Comparison of ENCODE assay signal across 9 cellular contexts in the genomic region with DNA sequence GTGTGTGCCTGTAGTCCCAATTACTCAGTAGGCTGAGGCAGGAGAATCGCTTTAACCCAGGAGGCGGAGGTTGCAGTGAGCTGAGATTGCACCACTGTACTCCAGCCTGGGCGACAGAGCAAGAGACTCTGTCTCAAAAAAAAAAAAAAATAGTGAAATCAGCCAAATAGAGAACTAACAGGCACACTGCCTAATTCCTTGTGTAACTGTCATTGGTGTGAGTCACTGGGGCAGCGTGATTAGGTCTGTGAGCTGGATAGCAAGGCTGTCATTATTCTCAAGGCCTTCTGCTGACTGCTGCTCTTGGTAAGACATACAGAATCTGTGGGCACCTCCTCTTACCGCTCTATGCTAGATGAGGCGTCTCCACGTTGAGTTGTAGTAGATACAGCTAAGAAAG.
DNase-seq lines count a peak whose midpoint lies in the region; ATAC-seq, FAIRE-seq and TF ChIP-seq lines count a peak whose summit lies in the region.
"Had no signal": no experiment of that assay in that cellular context is flagged by ENCODE, and none has a peak within 500 bp of the region (broad histone marks: within the 10 kb centered on the region; RNA-seq: fewer than 3 reads in every experiment).

No MANE protein-coding gene starts in this region.

- peaks cover 0 to 2% (median 0%) of the 10 kb centered on the region in 3 donors for H3K27me3 Mint-ChIP-seq in immature natural killer cell (ENCODE audit: low read depth in 3 of 3)

- H3K36me3 ChIP-seq in testis (ENCODE audit: low read depth, missing control alignments): no peaks in the 10 kb centered on the region
- H3K36me3 ChIP-seq in kidney (ENCODE audit: control insufficient read depth in 1 of 2, insufficient read depth in 2 of 2, low read length in 2 of 2): peaks cover 14 to 16% of the 10 kb centered on the region in 2 donors

- no peak for TF ChIP-seq CTCF in testis (IDR thresholded peaks at IDR 0.05)
- no peak for TF ChIP-seq CTCF in kidney (IDR thresholded peaks at IDR 0.05; ENCODE audit: borderline replicate concordance, extremely low read depth, insufficient read depth)

- DNase-seq in HS-5 (ENCODE audit: low read depth) (peak; percentile 69), amniotic stem cell (lab: John Stamatoyannopoulos, UW) (peak; percentile 86), iris pigment epithelial cell (ENCODE audit: low read depth) (peak; percentile 91), testis (peak; percentile 72), immature natural killer cell (no peak), kidney (no peak)

- no peak for FAIRE-seq in kidney (lab: Jason Lieb, UNC)

- no peak for ATAC-seq in HG03139 (IDR thresholded peaks at IDR 0.05; ENCODE audit: unreplicated experiment)
- no peak for ATAC-seq in GM21423 (IDR thresholded peaks at IDR 0.05; ENCODE audit: unreplicated experiment)

- no peaks in the 10 kb centered on the region for H3K27me3 ChIP-seq in testis

- TF ChIP-seq POLR2A in testis (IDR thresholded peaks at IDR 0.05): no peak

- WGBS in testis, 2 donors: 69 to 70% methylated on average over 7 of the region's 7 CpGs

- no peaks in the 10 kb centered on the region for H3K36me3 Mint-ChIP-seq in immature natural killer cell

- H3K4me3 ChIP-seq in testis (no peak overlapping the region), kidney (ENCODE audit: low read length in 2 of 2) (peak overlapping the region in 1 of 2 donors; percentile 15)

- no peak overlapping the region for H3K27ac Mint-ChIP-seq in immature natural killer cell

- no peak overlapping the region for H3K4me3 Mint-ChIP-seq in immature natural killer cell

- no peaks in the 10 kb centered on the region for H3K9me3 Mint-ChIP-seq in immature natural killer cell

- H3K27ac ChIP-seq in testis (no peak overlapping the region), kidney (ENCODE audit: low read depth in 2 of 2, low read length in 2 of 2) (no peak overlapping the region)
- H3K27ac ChIP-seq: parathyroid adenoma had no signal

- no peaks in the 10 kb centered on the region for H3K4me1 ChIP-seq in testis
- H3K4me1 ChIP-seq in kidney (ENCODE audit: control insufficient read depth in 1 of 2, insufficient read depth in 1 of 2, low read depth in 1 of 2, low read length in 2 of 2): peaks cover 21 to 31% of the 10 kb centered on the region in 2 donors
- H3K4me1 ChIP-seq: parathyroid adenoma had no signal

- peaks cover 0 to 1% of the 10 kb centered on the region in 2 donors for H3K4me1 Mint-ChIP-seq in immature natural killer cell

- intact Hi-C loops in testis (cut with DNase I; ENCODE audit: low total_unique reads): no loop called here
- intact Hi-C loops in kidney (cut with DNase I): no loop called here

- H3K9me3 ChIP-seq in testis: no peaks in the 10 kb centered on the region
- H3K9me3 ChIP-seq in kidney (ENCODE audit: control insufficient read depth in 1 of 2, low read length in 2 of 2): no peaks in the 10 kb centered on the region

- H3K9ac ChIP-seq in kidney (ENCODE audit: low read length in 2 of 2): peak overlapping the region in 1 of 2 donors; percentile 30
- H3K9ac ChIP-seq: parathyroid adenoma had no signal

Comparison
In these comparisons a context has a peak if more than half of its experiments do, and no peak if none do; other contexts are left out.
1. DNase-seq: peak in HS-5 (single experiment), amniotic stem cell (single experiment), iris pigment epithelial cell (single experiment) and testis (single experiment); none in immature natural killer cell (0 of 3) and kidney (single experiment).